Comparison of ENCODE assay signal across 8 cellular contexts in genomic region chr2:219228745-219229374, GRCh38. TPM values are rescaled to one million over a fixed set of nuclear protein-coding genes. Genes with fewer than 3 reads are reported as not detected.
DNase-seq lines count a peak whose midpoint lies in the region; ATAC-seq, FAIRE-seq and TF ChIP-seq lines count a peak whose summit lies in the region.

No MANE protein-coding gene starts in this region.

- H3K36me3 ChIP-seq in astrocyte (ENCODE audit: insufficient read depth, low read length) (peaks cover 25% of the 10 kb centered on the region), kidney (ENCODE audit: control insufficient read depth in 1 of 2, insufficient read depth in 2 of 2, low read length in 2 of 2) (peaks cover 29 to 46% of the 10 kb centered on the region in 2 donors)

- peak overlapping the region; percentile 88 for H3K4me3 Mint-ChIP-seq in astrocyte (ENCODE audit: unreplicated experiment)

- H3K4me1 Mint-ChIP-seq in astrocyte (ENCODE audit: low read depth, unreplicated experiment) = peaks cover 10% of the 10 kb centered on the region

- DNase-seq in AG10803 (ENCODE audit: low read depth) (no peak), astrocyte (ENCODE audit: low read depth) (no peak), kidney (peak; percentile 89), substantia nigra (lab: John Stamatoyannopoulos, UW) (peak in 10 of 49 donors; percentile 27 to 91 (median 74)), HTR-8/SVneo (ENCODE audit: insufficient read length, low spot score) (no peak), NCI-H2107 (lab: John Stamatoyannopoulos, UW) (no peak)

- H3K27ac ChIP-seq in astrocyte (ENCODE audit: low read depth, low read length) (peak overlapping the region; percentile 86), kidney (ENCODE audit: low read depth in 2 of 2, low read length in 2 of 2) (peak overlapping the region; percentile 91 to 96), substantia nigra (ENCODE audit: low read depth, low read length, poor library complexity, severe bottlenecking) (peak overlapping the region; percentile 96)

- no peaks in the 10 kb centered on the region for H3K9me3 Mint-ChIP-seq in astrocyte (ENCODE audit: unreplicated experiment)

- peak overlapping the region; percentile 61 for H2AFZ ChIP-seq in astrocyte (ENCODE audit: low read depth, low read length)

- H3K36me3 Mint-ChIP-seq in astrocyte (ENCODE audit: low read depth, unreplicated experiment) = peaks cover 23% of the 10 kb centered on the region

- no peaks in the 10 kb centered on the region for H3K27me3 ChIP-seq in astrocyte (ENCODE audit: insufficient read depth, low read length)

- H3K4me3 ChIP-seq in AG10803 (ENCODE audit: low read length) = peak overlapping the region; percentile 68
- H3K4me3 ChIP-seq in astrocyte (ENCODE audit: insufficient read depth, low read depth, low read length) = peak overlapping the region; percentile 93
- H3K4me3 ChIP-seq in kidney (ENCODE audit: low read length in 2 of 2) = peak overlapping the region; percentile 75 to 98

- peaks cover 35% of the 10 kb centered on the region for H3K79me2 ChIP-seq in astrocyte (ENCODE audit: insufficient read depth, low read length)

- no peak overlapping the region for H3K27ac Mint-ChIP-seq in astrocyte (ENCODE audit: unreplicated experiment)

- FAIRE-seq in astrocyte (lab: Jason Lieb, UNC) = no peak
- no peak for FAIRE-seq in kidney (lab: Jason Lieb, UNC)
- FAIRE-seq in HTR-8/SVneo (lab: Jason Lieb, UNC) = no peak

- H3K9ac ChIP-seq in astrocyte (ENCODE audit: low read length) = peak overlapping the region; percentile 90
- H3K9ac ChIP-seq in kidney (ENCODE audit: low read length in 2 of 2) = peak overlapping the region; percentile 99 to 100

- ATAC-seq in GM19351 (IDR thresholded peaks at IDR 0.05; ENCODE audit: unreplicated experiment) (peak; percentile 32), HG03432 (IDR thresholded peaks at IDR 0.05; ENCODE audit: unreplicated experiment) (peak; percentile 50)

- H3K4me1 ChIP-seq in astrocyte (ENCODE audit: insufficient read depth, low read length) = peaks cover 20% of the 10 kb centered on the region
- H3K4me1 ChIP-seq in kidney (ENCODE audit: control insufficient read depth in 1 of 2, insufficient read depth in 1 of 2, low read depth in 1 of 2, low read length in 2 of 2) = peaks cover 11 to 17% of the 10 kb centered on the region in 2 donors

- no peaks in the 10 kb centered on the region for H3K27me3 Mint-ChIP-seq in astrocyte (ENCODE audit: low read depth, unreplicated experiment)

- peaks cover 10% of the 10 kb centered on the region for H4K20me1 ChIP-seq in astrocyte (ENCODE audit: insufficient read depth, low read length)

- TF ChIP-seq CTCF in AG10803 (conservative IDR thresholded peaks at IDR 0.05; ENCODE audit: low read length) = no peak
- TF ChIP-seq CTCF in astrocyte (IDR thresholded peaks at IDR 0.05; ENCODE audit: insufficient read depth, low read depth, low read length) = no peak
- TF ChIP-seq CTCF in kidney (IDR thresholded peaks at IDR 0.05; ENCODE audit: borderline replicate concordance, extremely low read depth, insufficient read depth) = no peak

- no peaks in the 10 kb centered on the region for H3K9me3 ChIP-seq in astrocyte (ENCODE audit: insufficient read depth, low read depth, low read length)
- no peaks in the 10 kb centered on the region for H3K9me3 ChIP-seq in kidney (ENCODE audit: control insufficient read depth in 1 of 2, low read length in 2 of 2)

- H3K4me2 ChIP-seq in astrocyte (ENCODE audit: low read length) = peak overlapping the region; percentile 99

- intact Hi-C loops in kidney (cut with DNase I) = no loop called here

RNA-seq across cellular contexts. Expression of gene ATG9A, which starts 0.6 kb away (rescaled TPM):
- total RNA-seq in astrocyte (48.8 and 57.0 TPM in 2 replicates), kidney (41.5 TPM)
- 24.0 TPM for polyA plus RNA-seq in kidney (ENCODE audit: insufficient read depth, low read depth, low replicate concordance)

RNA-seq across cellular contexts. Expression of gene ANKZF1, which starts 0.7 kb away (rescaled TPM):
- total RNA-seq in astrocyte (41.6 and 43.8 TPM in 2 replicates), kidney (48.9 TPM)
- polyA plus RNA-seq in kidney (ENCODE audit: insufficient read depth, low read depth, low replicate concordance) = 26.6 TPM

RNA-seq across cellular contexts. Expression of gene ABCB6, which starts 10.1 kb away (rescaled TPM):
- total RNA-seq in astrocyte = 12.5 and 13.2 TPM in 2 replicates
- 17.8 TPM for total RNA-seq in kidney
- 53.6 TPM for polyA plus RNA-seq in kidney (ENCODE audit: insufficient read depth, low read depth, low replicate concordance)

RNA-seq across cellular contexts. Expression of gene GLB1L, which starts 16.4 kb away (rescaled TPM):
- total RNA-seq in astrocyte (2.7 and 4.6 TPM in 2 replicates), kidney (20.6 TPM)
- 19.7 TPM for polyA plus RNA-seq in kidney (ENCODE audit: insufficient read depth, low read depth, low replicate concordance)

RNA-seq across cellular contexts. Expression of gene STK16, which starts 16.4 kb away (rescaled TPM):
- total RNA-seq in astrocyte = 19.1 and 20.6 TPM in 2 replicates
- total RNA-seq in kidney = 29.9 TPM
- 53.8 TPM for polyA plus RNA-seq in kidney (ENCODE audit: insufficient read depth, low read depth, low replicate concordance)
